In the genomic region with DNA sequence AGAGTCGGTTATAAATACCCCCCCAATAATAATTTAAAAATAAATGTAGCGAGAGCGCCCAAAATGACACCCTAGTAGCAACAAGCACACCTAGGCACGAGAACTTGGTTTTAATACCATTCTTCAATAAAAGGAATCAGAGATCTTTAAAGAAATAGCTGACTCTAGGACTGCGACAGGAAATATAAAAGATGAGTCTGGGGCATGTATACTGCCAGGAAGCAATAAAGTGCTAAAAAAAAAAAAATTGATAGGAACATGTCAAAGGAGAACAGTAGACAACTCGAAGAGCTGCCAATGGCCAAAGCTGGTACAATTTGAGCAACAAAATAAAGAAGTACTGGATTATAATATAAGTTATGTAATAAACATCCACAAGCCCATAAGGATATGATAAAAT, we compare ENCODE assay signal across 14 cellular contexts. TPM values are rescaled to one million over a fixed set of nuclear protein-coding genes. Genes with fewer than 3 reads are reported as not detected.
DNase-seq lines count a peak whose midpoint lies in the region; ATAC-seq, FAIRE-seq and TF ChIP-seq lines count a peak whose summit lies in the region.
"Had no signal": no experiment of that assay in that cellular context is flagged by ENCODE, and none has a peak within 500 bp of the region (broad histone marks: within the 10 kb centered on the region; RNA-seq: fewer than 3 reads in every experiment).

No MANE protein-coding gene starts in this region.

- DNase-seq in activated naive CD8-positive, alpha-beta T cell treated with anti-CD3 and anti-CD28 coated beads, Interleukin-2, amount 10 ng/mL, durations not matched to agents 7 days and 5 days: no peak
- DNase-seq in natural killer cell treated with Interleukin-12 subunit alpha and Interleukin-12 subunit beta and Interleukin-15 and Interleukin-18, amount 100 ng/mL, for 72 hours (ENCODE audit: low spot score): no peak
- DNase-seq in H4 (ENCODE audit: low spot score) (no peak), SW 1271 (lab: John Stamatoyannopoulos, UW) (no peak), GM12891 (ENCODE audit: insufficient read length, low spot score) (no peak)
- DNase-seq: activated CD4-positive, alpha-beta T cell treated with anti-CD3 and anti-CD28 coated beads for 4 hours; amniotic stem cell; NCI-H1417 treated with DMSO at 0.1 percent for 48 hours; NCI-H524 treated with DMSO at 0.1 percent for 48 hours; occipital lobe; Right ventricle myocardium superior had no signal

- H3K27ac ChIP-seq in ACC112 (ENCODE audit: low read depth, low read length) (no peak overlapping the region), DOHH2 (ENCODE audit: low read depth, low read length) (no peak overlapping the region)

- TF ChIP-seq POLR2A in GM12891 (IDR thresholded peaks at IDR 0.05; ENCODE audit: low read depth, low read length): no peak

- H3K4me3 ChIP-seq in ACC112 (ENCODE audit: low read depth, low read length): peak overlapping the region; percentile 96; the same call in 1 of the 2 replicates
- no peak overlapping the region; the same call in 1 of the 2 replicates for H3K4me3 ChIP-seq in DOHH2 (ENCODE audit: low read length)

- H3F3A ChIP-seq in DOHH2 (ENCODE audit: control insufficient read depth, insufficient read depth): no peaks in the 10 kb centered on the region; the same call in none of the 2 replicates

- H3K79me2 ChIP-seq in ACC112 (ENCODE audit: control insufficient read depth, insufficient read depth, low read length, unreplicated experiment) (peaks cover 85% of the 10 kb centered on the region), DOHH2 (ENCODE audit: control insufficient read depth, low read length) (peaks cover 96% of the 10 kb centered on the region)

- H2AFZ ChIP-seq in ACC112 (ENCODE audit: low read length, unreplicated experiment): no peak overlapping the region

- no peak overlapping the region for H3K27ac Mint-ChIP-seq in activated naive CD8-positive, alpha-beta T cell treated with anti-CD3 and anti-CD28 coated beads, Interleukin-2, amount 10 ng/mL, durations not matched to agents 7 days and 5 days
- peak overlapping the region in 1 of 2 donors; percentile 96 for H3K27ac Mint-ChIP-seq in natural killer cell treated with Interleukin-12 subunit alpha and Interleukin-12 subunit beta and Interleukin-15 and Interleukin-18, amount 100 ng/mL, for 72 hours

- ATAC-seq in activated naive CD8-positive, alpha-beta T cell treated with anti-CD3 and anti-CD28 coated beads, Interleukin-2, amount 10 ng/mL, durations not matched to agents 7 days and 5 days (ENCODE audit: low read depth): no peak
- no peak for ATAC-seq in natural killer cell treated with Interleukin-12 subunit alpha and Interleukin-12 subunit beta and Interleukin-15 and Interleukin-18, amount 100 ng/mL, for 72 hours
- no peak for ATAC-seq in GM21825 (IDR thresholded peaks at IDR 0.05; ENCODE audit: unreplicated experiment)

- peaks cover 31% of the 10 kb centered on the region for H3K4me1 ChIP-seq in ACC112 (ENCODE audit: control insufficient read depth, insufficient read depth, low read length, unreplicated experiment)
- peaks cover 66% of the 10 kb centered on the region for H3K4me1 ChIP-seq in DOHH2 (ENCODE audit: control insufficient read depth, low read length)

- POLR2A ChIA-PET in activated naive CD8-positive, alpha-beta T cell treated with anti-CD3 and anti-CD28 coated beads, Interleukin-2, amount 10 ng/mL, durations not matched to agents 7 days and 5 days (lab: Charles Lee): no interaction called here

- peaks cover 53% of the 10 kb centered on the region for H3K4me1 Mint-ChIP-seq in activated naive CD8-positive, alpha-beta T cell treated with anti-CD3 and anti-CD28 coated beads, Interleukin-2, amount 10 ng/mL, durations not matched to agents 7 days and 5 days
- peaks cover 48 to 71% of the 10 kb centered on the region in 2 donors for H3K4me1 Mint-ChIP-seq in natural killer cell treated with Interleukin-12 subunit alpha and Interleukin-12 subunit beta and Interleukin-15 and Interleukin-18, amount 100 ng/mL, for 72 hours (ENCODE audit: low read depth in 2 of 2)

- no peaks in the 10 kb centered on the region for H3K27me3 ChIP-seq in ACC112 (ENCODE audit: insufficient read depth, low read length)
- no peaks in the 10 kb centered on the region for H3K27me3 ChIP-seq in DOHH2 (ENCODE audit: control insufficient read depth, low read length)

- no peaks in the 10 kb centered on the region for H3K27me3 Mint-ChIP-seq in activated naive CD8-positive, alpha-beta T cell treated with anti-CD3 and anti-CD28 coated beads, Interleukin-2, amount 10 ng/mL, durations not matched to agents 7 days and 5 days
- H3K27me3 Mint-ChIP-seq in natural killer cell treated with Interleukin-12 subunit alpha and Interleukin-12 subunit beta and Interleukin-15 and Interleukin-18, amount 100 ng/mL, for 72 hours: no peaks in the 10 kb centered on the region

- H3K9me2 ChIP-seq in DOHH2 (replicated peaks; ENCODE audit: control insufficient read depth, low read length): no peaks in the 10 kb centered on the region

- H3K9me3 ChIP-seq in DOHH2 (ENCODE audit: control insufficient read depth, insufficient read depth, low read length): no peaks in the 10 kb centered on the region

- FAIRE-seq in GM12891 (lab: Jason Lieb, UNC): no peak

- no peaks in the 10 kb centered on the region for H3K36me3 ChIP-seq in ACC112 (ENCODE audit: insufficient read depth, low read length)
- peaks cover 50% of the 10 kb centered on the region for H3K36me3 ChIP-seq in DOHH2 (ENCODE audit: control insufficient read depth, low read length)

- no peaks in the 10 kb centered on the region for H3K9me3 Mint-ChIP-seq in activated naive CD8-positive, alpha-beta T cell treated with anti-CD3 and anti-CD28 coated beads, Interleukin-2, amount 10 ng/mL, durations not matched to agents 7 days and 5 days
- no peaks in the 10 kb centered on the region for H3K9me3 Mint-ChIP-seq in natural killer cell treated with Interleukin-12 subunit alpha and Interleukin-12 subunit beta and Interleukin-15 and Interleukin-18, amount 100 ng/mL, for 72 hours

- H3K4me3 Mint-ChIP-seq in activated naive CD8-positive, alpha-beta T cell treated with anti-CD3 and anti-CD28 coated beads, Interleukin-2, amount 10 ng/mL, durations not matched to agents 7 days and 5 days: peak overlapping the region; percentile 45
- H3K4me3 Mint-ChIP-seq in natural killer cell treated with Interleukin-12 subunit alpha and Interleukin-12 subunit beta and Interleukin-15 and Interleukin-18, amount 100 ng/mL, for 72 hours: peak overlapping the region; percentile 93

- TF ChIP-seq CTCF in DOHH2 (IDR thresholded peaks at IDR 0.05; ENCODE audit: low read depth, low read length, poor library complexity, severe bottlenecking): no peak

- H3K4me2 ChIP-seq in DOHH2 (ENCODE audit: low read length): peak overlapping the region; percentile 91

- peaks cover 35% of the 10 kb centered on the region for H4K20me1 ChIP-seq in DOHH2 (ENCODE audit: control insufficient read depth, insufficient read depth, low read depth, low read length)

- H3K36me3 Mint-ChIP-seq in activated naive CD8-positive, alpha-beta T cell treated with anti-CD3 and anti-CD28 coated beads, Interleukin-2, amount 10 ng/mL, durations not matched to agents 7 days and 5 days: peaks cover 22% of the 10 kb centered on the region
- peaks cover 6% of the 10 kb centered on the region for H3K36me3 Mint-ChIP-seq in natural killer cell treated with Interleukin-12 subunit alpha and Interleukin-12 subunit beta and Interleukin-15 and Interleukin-18, amount 100 ng/mL, for 72 hours

TF ChIP-seq in GM12891, 5 proteins besides CTCF, POLR2A, EP300 and RAD21:
- TF ChIP-seq TAF1 (IDR thresholded peaks at IDR 0.05; ENCODE audit: low read depth, low read length) (no peak), POLR2AphosphoS5 (IDR thresholded peaks at IDR 0.05; ENCODE audit: low read depth, low read length) (no peak), PAX5 (IDR thresholded peaks at IDR 0.05; ENCODE audit: insufficient read depth, low read length, severe bottlenecking) (no peak), SPI1 (IDR thresholded peaks at IDR 0.05; ENCODE audit: low read depth, low read length) (no peak), POU2F2 (IDR thresholded peaks at IDR 0.05; ENCODE audit: low read depth, low read length) (no peak)
TF ChIP-seq in GM12891: peak in this region for 0.

RNA-seq across cellular contexts. Expression of a gene that starts 2.2 kb away (rescaled TPM):
- total RNA-seq in activated naive CD8-positive, alpha-beta T cell treated with anti-CD3 and anti-CD28 coated beads, Interleukin-2, amount 10 ng/mL, durations not matched to agents 7 days and 5 days: 100 to 1,000 TPM; 207 to 208 TPM
- total RNA-seq in natural killer cell treated with Interleukin-12 subunit alpha and Interleukin-12 subunit beta and Interleukin-15 and Interleukin-18, amount 100 ng/mL, for 72 hours: 100 to 1,000 TPM; 105 to 113 TPM
- 22.4 and 22.9 TPM in 2 replicates for total RNA-seq in H4 (2014; rRNA removed; shearing (Covaris generic))
- polyA plus RNA-seq in GM12891 (2012; ENCODE audit: low read depth, missing spikeins): 98.7 TPM

RNA-seq across cellular contexts. Expression of a gene that starts 28.9 kb away (rescaled TPM):
- total RNA-seq in activated naive CD8-positive, alpha-beta T cell treated with anti-CD3 and anti-CD28 coated beads, Interleukin-2, amount 10 ng/mL, durations not matched to agents 7 days and 5 days: 10 to 100 TPM in 1 of 2 experiments, 1 to 10 TPM in 1; 7.9 to 10.1 TPM
- 10 to 100 TPM in 1 of 2 donors, 1 to 10 TPM in 1; 7.9 to 12.5 TPM for total RNA-seq in natural killer cell treated with Interleukin-12 subunit alpha and Interleukin-12 subunit beta and Interleukin-15 and Interleukin-18, amount 100 ng/mL, for 72 hours
- total RNA-seq in H4 (2014; rRNA removed; shearing (Covaris generic)): 19.0 and 21.5 TPM in 2 replicates
- 12.1 TPM for polyA plus RNA-seq in GM12891 (2012; ENCODE audit: low read depth, missing spikeins)
